Comparison of ENCODE assay signal across 28 cellular contexts in genomic region chr13:85132986-85133385, GRCh38.
DNase-seq lines count a peak whose midpoint lies in the region; TF ChIP-seq lines count a peak whose summit lies in the region.
"Had no signal": no experiment of that assay in that cellular context is flagged by ENCODE, and none has a peak within 500 bp of the region (broad histone marks: within the 10 kb centered on the region; RNA-seq: fewer than 3 reads in every experiment).

No MANE protein-coding gene starts in this region.

- no peaks in the 10 kb centered on the region for H3K79me2 ChIP-seq in trophoblast cell (ENCODE audit: control insufficient read depth, insufficient read depth, low read length, poor library complexity)

- H3K4me3 ChIP-seq in trophoblast cell (ENCODE audit: low read depth, low read length) (no peak overlapping the region), thyroid gland (replicated peaks in 1 of 3) (no peak overlapping the region)
- H3K4me3 ChIP-seq: A549; BLaER1; BLaER1 treated with 17β-estradiol and CSF1 and Interleukin-3, amounts not matched to agents 10 nM and 100 nM had no signal

- H3K4me1 ChIP-seq in trophoblast cell (ENCODE audit: control insufficient read depth in 1 of 2, insufficient read depth in 2 of 2, low read length in 2 of 2) (no peaks in the 10 kb centered on the region), thyroid gland (no peaks in the 10 kb centered on the region)
- H3K4me1 ChIP-seq: A549; BLaER1; BLaER1 treated with 17β-estradiol and CSF1 and Interleukin-3, amounts not matched to agents 10 nM and 100 nM; Caco-2 had no signal

- H2BK120ac ChIP-seq in trophoblast cell (ENCODE audit: insufficient read depth, low read length, poor library complexity), result no peak overlapping the region

- no peak overlapping the region for H4K12ac ChIP-seq in trophoblast cell (ENCODE audit: low read depth, low read length)

- H3K4me2 ChIP-seq in trophoblast cell (ENCODE audit: low read length), result no peak overlapping the region
- H3K4me2 ChIP-seq: A549; BLaER1; BLaER1 treated with 17β-estradiol and CSF1 and Interleukin-3, amounts not matched to agents 10 nM and 100 nM had no signal

- H3K9me3 ChIP-seq in trophoblast cell (ENCODE audit: insufficient read depth, low read depth, low read length) (no peaks in the 10 kb centered on the region), thyroid gland (no peaks in the 10 kb centered on the region)
- H3K9me3 ChIP-seq: A549; BE2C; BLaER1; BLaER1 treated with 17β-estradiol and CSF1 and Interleukin-3, amounts not matched to agents 10 nM and 100 nM had no signal

- H2BK12ac ChIP-seq in trophoblast cell (ENCODE audit: low read length), result no peak overlapping the region

- no peak overlapping the region for H2BK5ac ChIP-seq in trophoblast cell (ENCODE audit: low read depth, low read length, poor library complexity)

- no peak for TF ChIP-seq CTCF in thyroid gland (IDR thresholded peaks at IDR 0.05)

- H3K9ac ChIP-seq in trophoblast cell (ENCODE audit: low read length), result no peak overlapping the region
- H3K9ac ChIP-seq: BLaER1; BLaER1 treated with 17β-estradiol and CSF1 and Interleukin-3, amounts not matched to agents 10 nM and 100 nM had no signal

- TF ChIP-seq POLR2A in thyroid gland (IDR thresholded peaks at IDR 0.05), result no peak

- DNase-seq in trophoblast cell (no peak), thyroid gland (peak; percentile 60 to 74), NCI-H526 treated with DMSO at 0.1 percent for 48 hours (lab: John Stamatoyannopoulos, UW) (no peak), 8988T (no peak)
- DNase-seq: ACHN; AML-193; BE2C; C1 segment of cervical spinal cord; Caco-2; Calu3; CD4-positive, alpha-beta memory T cell; CD4-positive, alpha-beta T cell; CD4-positive, CD25-positive, alpha-beta regulatory T cell; CD8-positive, alpha-beta memory T cell; CD8-positive, alpha-beta T cell; COR-L47; DMS 273 treated with DMSO at 0.1 percent for 48 hours; DMS153; DMS53; DMS79; DMS79 treated with DMSO at 0.1 percent for 48 hours; DND-41; EL had no signal

- H3K4ac ChIP-seq in trophoblast cell (ENCODE audit: low read depth, low read length), result no peak overlapping the region

- no peak overlapping the region for H4K8ac ChIP-seq in trophoblast cell (ENCODE audit: low read depth, low read length)

- no peak overlapping the region for H2AFZ ChIP-seq in trophoblast cell (ENCODE audit: insufficient read depth, low read length, poor library complexity)

- H3K79me1 ChIP-seq in trophoblast cell (ENCODE audit: low read length), result no peaks in the 10 kb centered on the region

- no CpG with 5 or more reads among the region's 6 CpGs for WGBS in trophoblast cell (ENCODE audit: extremely low coverage, insufficient coverage, insufficient read length)
- WGBS in thyroid gland, 2 donors, result 40 to 51% methylated on average over 6 of the region's 6 CpGs

- intact Hi-C loops in thyroid gland (cut with DNase I), result no loop called here

- H2AK5ac ChIP-seq in trophoblast cell (ENCODE audit: low read length), result no peak overlapping the region

- H3K27ac ChIP-seq in trophoblast cell (ENCODE audit: low read depth, low read length), result no peak overlapping the region
- H3K27ac ChIP-seq in thyroid gland, result no peak overlapping the region
- H3K27ac ChIP-seq: 22Rv1; A549; BLaER1; BLaER1 treated with 17β-estradiol and CSF1 and Interleukin-3, amounts not matched to agents 10 nM and 100 nM; C4-2B had no signal

- no peak overlapping the region for H3K23ac ChIP-seq in trophoblast cell (ENCODE audit: low read length)

- H3K27me3 ChIP-seq in trophoblast cell (ENCODE audit: insufficient read depth, low read length) (no peaks in the 10 kb centered on the region), thyroid gland (no peaks in the 10 kb centered on the region)
- H3K27me3 ChIP-seq: BE2C; BLaER1; BLaER1 treated with 17β-estradiol and CSF1 and Interleukin-3, amounts not matched to agents 10 nM and 100 nM had no signal

- H3K14ac ChIP-seq in trophoblast cell (ENCODE audit: low read length), result no peak overlapping the region

- peak overlapping the region; percentile 1 for H4K91ac ChIP-seq in trophoblast cell (ENCODE audit: low read depth, low read length)

- no peaks in the 10 kb centered on the region for H3K36me3 ChIP-seq in trophoblast cell (ENCODE audit: control insufficient read depth in 1 of 2, insufficient read depth in 2 of 2, low read length in 2 of 2)
- no peaks in the 10 kb centered on the region for H3K36me3 ChIP-seq in thyroid gland
- H3K36me3 ChIP-seq: BE2C; BLaER1; BLaER1 treated with 17β-estradiol and CSF1 and Interleukin-3, amounts not matched to agents 10 nM and 100 nM had no signal

- no peak overlapping the region for H3K18ac ChIP-seq in trophoblast cell (ENCODE audit: low read length)

Comparison
In these comparisons a context has a peak if more than half of its experiments do, and no peak if none do; other contexts are left out.
1. DNase-seq: peak in thyroid gland (2 of 2); none in trophoblast cell (0 of 2), NCI-H526 treated with DMSO at 0.1 percent for 48 hours (single experiment) and 8988T (single experiment).